ENCODE assay signal across 1 cellular context in genomic region chr2:8535398-8535755, GRCh38.
TF ChIP-seq lines count a peak whose summit lies in the region.

No MANE protein-coding gene starts in this region.

TF ChIP-seq in HepG2, 621 proteins besides CTCF, POLR2A, EP300 and RAD21 (continued from another document):
- TF ChIP-seq KDM5B (CRISPR knock-in tag; IDR thresholded peaks at IDR 0.05; ENCODE audit: borderline replicate concordance) (peak; percentile 60; the same call in 1 of the 2 replicates), BORCS8-MEF2B (CRISPR knock-in tag; IDR thresholded peaks at IDR 0.05) (0 out of 2 replicates have a peak, but pooled peaks have one; percentile 13), CHCHD3 (CRISPR knock-in tag; IDR thresholded peaks at IDR 0.05) (peak; percentile 94), GABPB1 (CRISPR knock-in tag; IDR thresholded peaks at IDR 0.05) (peak; percentile 28; the same call in 1 of the 2 replicates), MTA1 (CRISPR knock-in tag; IDR thresholded peaks at IDR 0.05; ENCODE audit: borderline replicate concordance) (0 out of 2 replicates have a peak, but pooled peaks have one; percentile 5), HES4 (CRISPR knock-in tag; IDR thresholded peaks at IDR 0.05; ENCODE audit: borderline replicate concordance) (peak; percentile 66), GMEB1 (CRISPR knock-in tag; IDR thresholded peaks at IDR 0.05; ENCODE audit: borderline replicate concordance) (no peak), KLF6 (CRISPR knock-in tag; IDR thresholded peaks at IDR 0.05) (0 out of 2 replicates have a peak, but pooled peaks have one; percentile 5), NFKB2 (CRISPR knock-in tag; IDR thresholded peaks at IDR 0.05; ENCODE audit: borderline replicate concordance) (0 out of 2 replicates have a peak, but pooled peaks have one; percentile 31), SALL1 (CRISPR knock-in tag; IDR thresholded peaks at IDR 0.05) (peak; percentile 3; the same call in 1 of the 2 replicates), ZNF616 (CRISPR knock-in tag; IDR thresholded peaks at IDR 0.05; ENCODE audit: low read depth) (0 out of 2 replicates have a peak, but pooled peaks have one; percentile 32), PITX1 (CRISPR knock-in tag; IDR thresholded peaks at IDR 0.05) (0 out of 2 replicates have a peak, but pooled peaks have one; percentile 39), ZFX (CRISPR knock-in tag; IDR thresholded peaks at IDR 0.05; ENCODE audit: low read depth) (peak; percentile 46; the same call in 1 of the 2 replicates), SAFB2 (CRISPR knock-in tag; IDR thresholded peaks at IDR 0.05; ENCODE audit: borderline replicate concordance, low read depth) (no peak; the same call in 1 of the 2 replicates), GTF2F1 (IDR thresholded peaks at IDR 0.05; ENCODE audit: low read length) (no peak), ZBTB7B (CRISPR knock-in tag; IDR thresholded peaks at IDR 0.05) (0 out of 2 replicates have a peak, but pooled peaks have one; percentile 17), ZNF574 (CRISPR knock-in tag; IDR thresholded peaks at IDR 0.05) (0 out of 2 replicates have a peak, but pooled peaks have one; percentile 9), ZNF709 (CRISPR knock-in tag; IDR thresholded peaks at IDR 0.05) (0 out of 2 replicates have a peak, but pooled peaks have one; percentile 52)
- TF ChIP-seq, protein P1, sequence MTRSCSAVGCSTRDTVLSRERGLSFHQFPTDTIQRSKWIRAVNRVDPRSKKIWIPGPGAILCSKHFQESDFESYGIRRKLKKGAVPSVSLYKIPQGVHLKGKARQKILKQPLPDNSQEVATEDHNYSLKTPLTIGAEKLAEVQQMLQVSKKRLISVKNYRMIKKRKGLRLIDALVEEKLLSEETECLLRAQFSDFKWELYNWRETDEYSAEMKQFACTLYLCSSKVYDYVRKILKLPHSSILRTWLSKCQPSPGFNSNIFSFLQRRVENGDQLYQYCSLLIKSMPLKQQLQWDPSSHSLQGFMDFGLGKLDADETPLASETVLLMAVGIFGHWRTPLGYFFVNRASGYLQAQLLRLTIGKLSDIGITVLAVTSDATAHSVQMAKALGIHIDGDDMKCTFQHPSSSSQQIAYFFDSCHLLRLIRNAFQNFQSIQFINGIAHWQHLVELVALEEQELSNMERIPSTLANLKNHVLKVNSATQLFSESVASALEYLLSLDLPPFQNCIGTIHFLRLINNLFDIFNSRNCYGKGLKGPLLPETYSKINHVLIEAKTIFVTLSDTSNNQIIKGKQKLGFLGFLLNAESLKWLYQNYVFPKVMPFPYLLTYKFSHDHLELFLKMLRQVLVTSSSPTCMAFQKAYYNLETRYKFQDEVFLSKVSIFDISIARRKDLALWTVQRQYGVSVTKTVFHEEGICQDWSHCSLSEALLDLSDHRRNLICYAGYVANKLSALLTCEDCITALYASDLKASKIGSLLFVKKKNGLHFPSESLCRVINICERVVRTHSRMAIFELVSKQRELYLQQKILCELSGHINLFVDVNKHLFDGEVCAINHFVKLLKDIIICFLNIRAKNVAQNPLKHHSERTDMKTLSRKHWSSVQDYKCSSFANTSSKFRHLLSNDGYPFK (CRISPR knock-in tag; IDR thresholded peaks at IDR 0.05; ENCODE audit: borderline replicate concordance): 0 out of 2 replicates have a peak, but pooled peaks have one; percentile 23
- TF ChIP-seq, protein P2, sequence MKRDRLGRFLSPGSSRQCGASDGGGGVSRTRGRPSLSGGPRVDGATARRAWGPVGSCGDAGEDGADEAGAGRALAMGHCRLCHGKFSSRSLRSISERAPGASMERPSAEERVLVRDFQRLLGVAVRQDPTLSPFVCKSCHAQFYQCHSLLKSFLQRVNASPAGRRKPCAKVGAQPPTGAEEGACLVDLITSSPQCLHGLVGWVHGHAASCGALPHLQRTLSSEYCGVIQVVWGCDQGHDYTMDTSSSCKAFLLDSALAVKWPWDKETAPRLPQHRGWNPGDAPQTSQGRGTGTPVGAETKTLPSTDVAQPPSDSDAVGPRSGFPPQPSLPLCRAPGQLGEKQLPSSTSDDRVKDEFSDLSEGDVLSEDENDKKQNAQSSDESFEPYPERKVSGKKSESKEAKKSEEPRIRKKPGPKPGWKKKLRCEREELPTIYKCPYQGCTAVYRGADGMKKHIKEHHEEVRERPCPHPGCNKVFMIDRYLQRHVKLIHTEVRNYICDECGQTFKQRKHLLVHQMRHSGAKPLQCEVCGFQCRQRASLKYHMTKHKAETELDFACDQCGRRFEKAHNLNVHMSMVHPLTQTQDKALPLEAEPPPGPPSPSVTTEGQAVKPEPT (CRISPR knock-in tag; IDR thresholded peaks at IDR 0.05; ENCODE audit: low read depth): no peak
- TF ChIP-seq, protein P3, sequence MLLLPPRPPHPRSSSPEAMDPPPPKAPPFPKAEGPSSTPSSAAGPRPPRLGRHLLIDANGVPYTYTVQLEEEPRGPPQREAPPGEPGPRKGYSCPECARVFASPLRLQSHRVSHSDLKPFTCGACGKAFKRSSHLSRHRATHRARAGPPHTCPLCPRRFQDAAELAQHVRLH (CRISPR knock-in tag; IDR thresholded peaks at IDR 0.05; ENCODE audit: borderline replicate concordance, low read depth): no peak
- TF ChIP-seq, protein P4, sequence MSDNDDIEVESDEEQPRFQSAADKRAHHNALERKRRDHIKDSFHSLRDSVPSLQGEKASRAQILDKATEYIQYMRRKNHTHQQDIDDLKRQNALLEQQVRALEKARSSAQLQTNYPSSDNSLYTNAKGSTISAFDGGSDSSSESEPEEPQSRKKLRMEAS (IDR thresholded peaks at IDR 0.05): peak; percentile 47; the same call in 1 of the 2 replicates
- TF ChIP-seq, protein P5, sequence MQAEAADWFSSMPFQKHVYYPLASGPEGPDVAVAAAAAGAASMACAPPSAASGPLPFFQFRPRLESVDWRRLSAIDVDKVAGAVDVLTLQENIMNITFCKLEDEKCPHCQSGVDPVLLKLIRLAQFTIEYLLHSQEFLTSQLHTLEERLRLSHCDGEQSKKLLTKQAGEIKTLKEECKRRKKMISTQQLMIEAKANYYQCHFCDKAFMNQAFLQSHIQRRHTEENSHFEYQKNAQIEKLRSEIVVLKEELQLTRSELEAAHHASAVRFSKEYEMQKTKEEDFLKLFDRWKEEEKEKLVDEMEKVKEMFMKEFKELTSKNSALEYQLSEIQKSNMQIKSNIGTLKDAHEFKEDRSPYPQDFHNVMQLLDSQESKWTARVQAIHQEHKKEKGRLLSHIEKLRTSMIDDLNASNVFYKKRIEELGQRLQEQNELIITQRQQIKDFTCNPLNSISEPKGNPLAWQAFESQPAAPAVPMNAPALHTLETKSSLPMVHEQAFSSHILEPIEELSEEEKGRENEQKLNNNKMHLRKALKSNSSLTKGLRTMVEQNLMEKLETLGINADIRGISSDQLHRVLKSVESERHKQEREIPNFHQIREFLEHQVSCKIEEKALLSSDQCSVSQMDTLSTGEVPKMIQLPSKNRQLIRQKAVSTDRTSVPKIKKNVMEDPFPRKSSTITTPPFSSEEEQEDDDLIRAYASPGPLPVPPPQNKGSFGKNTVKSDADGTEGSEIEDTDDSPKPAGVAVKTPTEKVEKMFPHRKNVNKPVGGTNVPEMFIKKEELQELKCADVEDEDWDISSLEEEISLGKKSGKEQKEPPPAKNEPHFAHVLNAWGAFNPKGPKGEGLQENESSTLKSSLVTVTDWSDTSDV (CRISPR knock-in tag; IDR thresholded peaks at IDR 0.05): peak; percentile 46; the same call in 1 of the 2 replicates
